Comparison of ENCODE assay signal across 14 cellular contexts in the genomic region with DNA sequence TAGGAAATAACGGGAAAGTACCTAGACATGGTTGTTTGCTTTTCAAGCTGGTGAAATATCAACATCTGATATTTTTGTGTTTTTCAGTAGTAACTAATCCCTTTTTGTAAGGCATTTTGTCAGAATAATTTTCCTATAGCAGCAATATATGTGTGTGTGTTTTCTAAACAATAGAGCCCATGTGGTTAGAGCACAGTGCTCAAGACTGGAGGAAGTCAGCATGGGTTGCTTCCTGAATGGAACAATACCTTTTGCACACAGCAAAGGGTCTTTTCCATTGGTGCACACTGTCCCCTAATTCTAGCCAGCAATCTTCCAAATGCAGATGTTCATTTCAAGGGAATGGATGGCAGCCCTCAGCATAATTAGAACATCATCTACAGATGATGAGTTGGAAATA.
DNase-seq lines count a peak whose midpoint lies in the region; ATAC-seq and TF ChIP-seq lines count a peak whose summit lies in the region.
"Had no signal": no experiment of that assay in that cellular context is flagged by ENCODE, and none has a peak within 500 bp of the region (broad histone marks: within the 10 kb centered on the region; RNA-seq: fewer than 3 reads in every experiment).

No MANE protein-coding gene starts in this region.

- no peak overlapping the region for H3K4me3 Mint-ChIP-seq in mesothelial cell of epicardium
- H3K4me3 Mint-ChIP-seq: HFFc6; stimulated activated naive CD8-positive, alpha-beta T cell treated with anti-CD3 and anti-CD28 coated beads, Interleukin-15, Interleukin-2, amounts not matched to agents 100 ng/mL and 50 ng/mL, for 24 hours; WTC11 had no signal

- no peaks in the 10 kb centered on the region for H3K36me3 Mint-ChIP-seq in mesothelial cell of epicardium
- H3K36me3 Mint-ChIP-seq: WTC11 had no signal

- H3K27ac Mint-ChIP-seq in mesothelial cell of epicardium: peak overlapping the region; percentile 97
- H3K27ac Mint-ChIP-seq: HFFc6; stimulated activated naive CD8-positive, alpha-beta T cell treated with anti-CD3 and anti-CD28 coated beads, Interleukin-15, Interleukin-2, amounts not matched to agents 100 ng/mL and 50 ng/mL, for 24 hours; WTC11 had no signal

- peak overlapping the region; percentile 4 for H3K27ac ChIP-seq in HUES48 (ENCODE audit: low read depth, low read length)
- H3K27ac ChIP-seq in duodenal mucosa (ENCODE audit: low read depth, low read length): peak overlapping the region; percentile 47

- TF ChIP-seq CTCF in mesothelial cell of epicardium (IDR thresholded peaks at IDR 0.05; ENCODE audit: unreplicated experiment): no peak

- no peaks in the 10 kb centered on the region for H3K9me3 Mint-ChIP-seq in mesothelial cell of epicardium
- H3K9me3 Mint-ChIP-seq: HFFc6; stimulated activated naive CD8-positive, alpha-beta T cell treated with anti-CD3 and anti-CD28 coated beads, Interleukin-15, Interleukin-2, amounts not matched to agents 100 ng/mL and 50 ng/mL, for 24 hours; WTC11 had no signal

- H3K4me3 ChIP-seq in HUES48 (ENCODE audit: low read depth, low read length) (no peak overlapping the region), duodenal mucosa (ENCODE audit: low read depth in 1 of 2, low read length in 2 of 2) (no peak overlapping the region)

- H3K9me3 ChIP-seq in HUES48 (ENCODE audit: control insufficient read depth, insufficient read depth, low read length) (no peaks in the 10 kb centered on the region), duodenal mucosa (ENCODE audit: control insufficient read depth in 1 of 2, low read length in 2 of 2) (no peaks in the 10 kb centered on the region)

- peaks cover 3% of the 10 kb centered on the region; the same call in 1 of the 2 replicates for H3K27me3 ChIP-seq in HUES48 (ENCODE audit: control insufficient read depth, insufficient read depth, low read length)
- no peaks in the 10 kb centered on the region for H3K27me3 ChIP-seq in duodenal mucosa (ENCODE audit: control insufficient read depth in 1 of 2, insufficient read depth in 2 of 2, low read length in 2 of 2)

- ATAC-seq in HG02763 (IDR thresholded peaks at IDR 0.05; ENCODE audit: unreplicated experiment) (no peak), HG02642 (IDR thresholded peaks at IDR 0.05; ENCODE audit: poor library complexity, unreplicated experiment) (no peak), HG03139 (IDR thresholded peaks at IDR 0.05; ENCODE audit: unreplicated experiment) (no peak)

- DNase-seq in mesothelial cell of epicardium (ENCODE audit: low spot score in 2 of 2, unreplicated experiment in 2 of 2) (no peak), superior temporal gyrus (ENCODE audit: extremely low spot score) (peak; percentile 17), NCI-H1930 (lab: John Stamatoyannopoulos, UW) (no peak)
- DNase-seq: activated CD8-positive, alpha-beta memory T cell treated with anti-CD3 and anti-CD28 coated beads, Interleukin-2, amount 50 U/mL, for 4 hours; activated naive CD4-positive, alpha-beta T cell treated with anti-CD3 and anti-CD28 coated beads, Interleukin-2, amount 50 U/mL, for 16 hours; DMS 273 treated with DMSO at 0.1 percent for 48 hours; HFFc6 had no signal

- H3K36me3 ChIP-seq in HUES48 (ENCODE audit: control insufficient read depth, insufficient read depth, low read length): no peaks in the 10 kb centered on the region
- H3K36me3 ChIP-seq in duodenal mucosa (ENCODE audit: control insufficient read depth in 1 of 2, insufficient read depth in 2 of 2, low read length in 2 of 2): no peaks in the 10 kb centered on the region

- H3K4me1 ChIP-seq in HUES48 (ENCODE audit: control insufficient read depth, insufficient read depth, low read length) (peaks cover 14% of the 10 kb centered on the region; the same call in 1 of the 2 replicates), duodenal mucosa (ENCODE audit: control insufficient read depth in 1 of 2, insufficient read depth in 2 of 2, low read length in 2 of 2) (no peaks in the 10 kb centered on the region)

- H3K4me1 Mint-ChIP-seq in mesothelial cell of epicardium: peaks cover 56% of the 10 kb centered on the region

- H3K9ac ChIP-seq in HUES48 (ENCODE audit: low read depth, low read length): no peak overlapping the region
- H3K9ac ChIP-seq in duodenal mucosa (ENCODE audit: low read depth in 1 of 2, low read length in 2 of 2): no peak overlapping the region

- no peaks in the 10 kb centered on the region for H3K27me3 Mint-ChIP-seq in mesothelial cell of epicardium (ENCODE audit: low read depth)
